Comparison of ENCODE assay signal across 8 cellular contexts in the genomic region with DNA sequence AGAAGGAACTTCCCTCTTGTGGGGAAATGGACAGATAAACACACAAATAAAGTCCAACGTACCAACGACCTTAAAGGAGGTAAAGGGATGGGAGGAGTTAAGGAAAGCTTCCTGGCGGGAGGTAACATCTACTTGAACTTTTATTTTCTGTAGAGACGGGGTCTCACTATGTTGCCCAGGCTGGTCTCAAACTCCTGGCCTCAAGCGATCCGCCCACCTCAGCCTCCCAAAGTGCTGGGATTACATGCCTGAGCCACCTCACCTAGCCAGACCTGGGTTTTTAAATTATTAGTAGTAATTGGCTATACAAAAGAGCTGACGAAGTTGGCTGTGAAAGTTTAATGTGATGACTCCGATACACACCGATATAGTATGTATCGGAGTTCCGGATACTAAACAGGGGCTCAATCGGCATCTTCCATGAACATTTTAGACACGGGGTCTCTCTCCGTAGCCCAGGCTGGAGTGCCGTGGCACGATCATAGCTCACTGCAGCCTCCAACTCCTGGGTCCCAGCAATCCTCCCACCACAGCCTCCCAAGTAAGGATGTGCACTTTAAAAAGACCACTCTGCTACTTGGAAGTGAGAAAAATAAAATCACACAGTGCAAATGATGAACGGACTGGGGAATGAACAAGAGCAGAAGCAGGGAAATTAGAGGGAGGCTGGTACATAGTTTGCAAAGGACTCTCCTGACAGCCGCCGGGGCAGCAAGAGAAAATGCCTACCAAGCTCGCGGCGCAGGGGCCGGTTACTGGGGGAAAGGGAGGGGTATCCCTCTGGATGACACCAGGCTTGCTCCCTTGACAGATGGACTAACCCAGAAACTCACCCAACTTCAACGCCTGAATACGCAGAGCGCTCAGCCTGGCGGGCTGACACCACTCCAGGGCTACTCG. TPM values are rescaled to one million over a fixed set of nuclear protein-coding genes. Genes with fewer than 3 reads are reported as not detected.
A peak's percentile ranks its signal among the peaks of the same experiment; 100 is the strongest.
DNase-seq lines count a peak whose midpoint lies in the region; ATAC-seq and TF ChIP-seq lines count a peak whose summit lies in the region.

No MANE protein-coding gene starts in this region.

- no CpG with 5 or more reads among the region's 28 CpGs for WGBS in neuronal stem cell (ENCODE audit: extremely low coverage in 2 of 2, insufficient read length in 2 of 2, insufficient replicate concordance in 1 of 2), 2 donors

- peaks cover 13% of the 10 kb centered on the region for H3K79me1 ChIP-seq in neuronal stem cell (ENCODE audit: low read depth, low read length)

- H3K36me3 ChIP-seq in CD8-positive, alpha-beta T cell (ENCODE audit: insufficient read depth, low read length) = peaks cover 18% of the 10 kb centered on the region
- peaks cover 7 to 34% of the 10 kb centered on the region in 2 donors for H3K36me3 ChIP-seq in neuronal stem cell (replicated peaks in 1 of 2; ENCODE audit: control insufficient read depth in 2 of 2, insufficient read depth in 2 of 2, low read length in 2 of 2)

- in situ Hi-C loops in KBM-7 (cut with MboI; ENCODE audit: low pct_unique_long_range_greater_than_20kb, low sequenced_read_pairs) = no loop called here

- H2BK15ac ChIP-seq in neuronal stem cell (ENCODE audit: low read length) = no peak overlapping the region

- peak overlapping the region; percentile 95 for H2AFZ ChIP-seq in neuronal stem cell (ENCODE audit: low read length)

- H3K4me3 ChIP-seq in CD8-positive, alpha-beta T cell (ENCODE audit: low read depth, low read length) = peak overlapping the region; percentile 84
- peak overlapping the region; percentile 81 to 87 for H3K4me3 ChIP-seq in neuronal stem cell (ENCODE audit: low read length in 2 of 2)

- H3K18ac ChIP-seq in neuronal stem cell (ENCODE audit: low read length) = peak overlapping the region; percentile 76

- CTCF ChIA-PET in CD8-positive, alpha-beta T cell (lab: Charles Lee) = interaction anchor here (1.4 to 1.6 kb wide), 2 partner anchors 12 to 29 kb away, joined by 3 to 4 read pairs; no protein-coding TSS in a partner anchor

- H4K8ac ChIP-seq in neuronal stem cell (ENCODE audit: low read depth, low read length) = no peak overlapping the region

- peak overlapping the region; percentile 92 for H3K9ac ChIP-seq in neuronal stem cell (ENCODE audit: low read depth, low read length, poor library complexity)

- H3K4me2 ChIP-seq in neuronal stem cell (ENCODE audit: insufficient read depth, low read length, poor library complexity, severe bottlenecking) = peak overlapping the region; percentile 70

- peak overlapping the region; percentile 95 for H3K4me3 Mint-ChIP-seq in CD8-positive, alpha-beta T cell
- peak overlapping the region; percentile 95 for H3K4me3 Mint-ChIP-seq in effector memory CD8-positive, alpha-beta T cell

- peak overlapping the region; percentile 95 for H3K27ac Mint-ChIP-seq in CD8-positive, alpha-beta T cell
- peak overlapping the region; percentile 92 to 97 for H3K27ac Mint-ChIP-seq in effector memory CD8-positive, alpha-beta T cell

- POLR2A ChIA-PET in CD8-positive, alpha-beta T cell (lab: Charles Lee) = interaction anchor here (0.6 to 3.7 kb wide), 7 partner anchors 9 to 693 kb away, joined by 3 to 50 read pairs (median 4); a partner anchor contains a TSS

- peak overlapping the region; percentile 98 for H3K23ac ChIP-seq in neuronal stem cell (ENCODE audit: low read depth, low read length, poor library complexity)

- H2BK120ac ChIP-seq in neuronal stem cell (ENCODE audit: low read depth, low read length) = no peak overlapping the region

- H3K27me3 ChIP-seq in CD8-positive, alpha-beta T cell (ENCODE audit: insufficient read depth, low read length) = no peaks in the 10 kb centered on the region
- H3K27me3 ChIP-seq in neuronal stem cell (ENCODE audit: control insufficient read depth in 3 of 3, insufficient read depth in 3 of 3, low read depth in 1 of 3, low read length in 3 of 3) = peaks cover 0 to 2% (median 0%) of the 10 kb centered on the region in 3 experiments

- ATAC-seq in CD8-positive, alpha-beta T cell = no peak
- no peak for ATAC-seq in effector memory CD8-positive, alpha-beta T cell (replicated peaks)
- ATAC-seq in GM19455 (IDR thresholded peaks at IDR 0.05; ENCODE audit: unreplicated experiment) = no peak

- H3K27ac ChIP-seq in CD8-positive, alpha-beta T cell (ENCODE audit: low read depth, low read length) = peak overlapping the region; percentile 98
- peak overlapping the region; percentile 76 for H3K27ac ChIP-seq in neuronal stem cell (replicated peaks; ENCODE audit: low read length)

- TF ChIP-seq CTCF in CD8-positive, alpha-beta T cell (IDR thresholded peaks at IDR 0.05) = no peak

- H3K4ac ChIP-seq in neuronal stem cell (ENCODE audit: low read length) = peak overlapping the region; percentile 76

- H3K4me1 Mint-ChIP-seq in CD8-positive, alpha-beta T cell (ENCODE audit: low read depth) = peaks cover 38% of the 10 kb centered on the region
- peaks cover 28% of the 10 kb centered on the region in 2 donors for H3K4me1 Mint-ChIP-seq in effector memory CD8-positive, alpha-beta T cell (ENCODE audit: low read depth in 2 of 2)

- H4K91ac ChIP-seq in neuronal stem cell (ENCODE audit: low read depth, low read length, poor library complexity) = no peak overlapping the region

- H2AK5ac ChIP-seq in neuronal stem cell (ENCODE audit: low read depth, low read length) = no peak overlapping the region

- H3K14ac ChIP-seq in neuronal stem cell (ENCODE audit: low read length) = peak overlapping the region; percentile 21

- H2BK12ac ChIP-seq in neuronal stem cell (ENCODE audit: low read length) = no peak overlapping the region

- H3K4me1 ChIP-seq in CD8-positive, alpha-beta T cell (ENCODE audit: insufficient read depth, low read length) = peaks cover 23% of the 10 kb centered on the region
- H3K4me1 ChIP-seq in neuronal stem cell (ENCODE audit: control insufficient read depth in 2 of 2, insufficient read depth in 1 of 2, low read depth in 1 of 2, low read length in 2 of 2) = peaks cover 3 to 4% of the 10 kb centered on the region in 2 donors

- H3K9me3 ChIP-seq in CD8-positive, alpha-beta T cell (ENCODE audit: low read length) = no peaks in the 10 kb centered on the region
- H3K9me3 ChIP-seq in neuronal stem cell (replicated peaks in 1 of 2; ENCODE audit: control insufficient read depth in 2 of 2, insufficient read depth in 1 of 2, low read depth in 1 of 2, low read length in 2 of 2) = no peaks in the 10 kb centered on the region

- peak overlapping the region; percentile 98 for H2BK5ac ChIP-seq in neuronal stem cell (ENCODE audit: low read length)

- intact Hi-C loops in CD8-positive, alpha-beta T cell (cut with DNase I, micrococcal nuclease) = loop anchor here (1.0 to 5.0 kb wide), 9 partner anchors 22 to 1101 kb away; a partner anchor contains a TSS

- H3K9me3 Mint-ChIP-seq in CD8-positive, alpha-beta T cell = no peaks in the 10 kb centered on the region
- no peaks in the 10 kb centered on the region for H3K9me3 Mint-ChIP-seq in effector memory CD8-positive, alpha-beta T cell

- no peak for DNase-seq in CD8-positive, alpha-beta T cell
- DNase-seq in NOMO-1 treated with DMSO at 0.1 percent for 48 hours (lab: John Stamatoyannopoulos, UW; ENCODE audit: unreplicated experiment) = peak; percentile 58
- DNase-seq in effector memory CD8-positive, alpha-beta T cell = no peak
- no peak for DNase-seq in neuronal stem cell (ENCODE audit: low spot score)
- DNase-seq in KBM-7 = no peak
- no peak for DNase-seq in UCSD-AML1 (lab: John Stamatoyannopoulos, UW; ENCODE audit: unreplicated experiment)
- no peak for DNase-seq in stimulated activated CD4-positive, alpha-beta T cell treated with anti-CD3 and anti-CD28 coated beads, Interleukin-4, amount 100 ng/mL, for 1 hour

- peaks cover 37% of the 10 kb centered on the region for H3K36me3 Mint-ChIP-seq in CD8-positive, alpha-beta T cell
- peaks cover 54% of the 10 kb centered on the region for H3K36me3 Mint-ChIP-seq in effector memory CD8-positive, alpha-beta T cell (ENCODE audit: insufficient read depth)

- H3K27me3 Mint-ChIP-seq in CD8-positive, alpha-beta T cell (ENCODE audit: low read depth) = no peaks in the 10 kb centered on the region
- no peaks in the 10 kb centered on the region for H3K27me3 Mint-ChIP-seq in effector memory CD8-positive, alpha-beta T cell

RNA-seq across cellular contexts. Expression of a gene that starts 1.0 kb away (rescaled TPM):
- total RNA-seq in CD8-positive, alpha-beta T cell = 100 to 1,000 TPM; 153 to 154 TPM
- 49.2 TPM for polyA plus RNA-seq in neuronal stem cell (2013, experiment 1 of 2)
- polyA plus RNA-seq in neuronal stem cell (2013, experiment 2 of 2) = 49.9 TPM

RNA-seq across cellular contexts. Expression of a gene that starts 21.9 kb away (rescaled TPM):
- 10 to 100 TPM; 14.9 to 16.7 TPM for total RNA-seq in CD8-positive, alpha-beta T cell
- 26.1 TPM for polyA plus RNA-seq in neuronal stem cell (2013, experiment 1 of 2)
- 23.8 TPM for polyA plus RNA-seq in neuronal stem cell (2013, experiment 2 of 2)

RNA-seq across cellular contexts. Expression of a gene that starts 34.4 kb away (rescaled TPM):
- 10 to 100 TPM; 32.2 to 37.2 TPM for total RNA-seq in CD8-positive, alpha-beta T cell
- 47.6 TPM for polyA plus RNA-seq in neuronal stem cell (2013, experiment 1 of 2)
- 47.3 TPM for polyA plus RNA-seq in neuronal stem cell (2013, experiment 2 of 2)
